11 cellular contexts compared by ENCODE assay signal in the genomic region with DNA sequence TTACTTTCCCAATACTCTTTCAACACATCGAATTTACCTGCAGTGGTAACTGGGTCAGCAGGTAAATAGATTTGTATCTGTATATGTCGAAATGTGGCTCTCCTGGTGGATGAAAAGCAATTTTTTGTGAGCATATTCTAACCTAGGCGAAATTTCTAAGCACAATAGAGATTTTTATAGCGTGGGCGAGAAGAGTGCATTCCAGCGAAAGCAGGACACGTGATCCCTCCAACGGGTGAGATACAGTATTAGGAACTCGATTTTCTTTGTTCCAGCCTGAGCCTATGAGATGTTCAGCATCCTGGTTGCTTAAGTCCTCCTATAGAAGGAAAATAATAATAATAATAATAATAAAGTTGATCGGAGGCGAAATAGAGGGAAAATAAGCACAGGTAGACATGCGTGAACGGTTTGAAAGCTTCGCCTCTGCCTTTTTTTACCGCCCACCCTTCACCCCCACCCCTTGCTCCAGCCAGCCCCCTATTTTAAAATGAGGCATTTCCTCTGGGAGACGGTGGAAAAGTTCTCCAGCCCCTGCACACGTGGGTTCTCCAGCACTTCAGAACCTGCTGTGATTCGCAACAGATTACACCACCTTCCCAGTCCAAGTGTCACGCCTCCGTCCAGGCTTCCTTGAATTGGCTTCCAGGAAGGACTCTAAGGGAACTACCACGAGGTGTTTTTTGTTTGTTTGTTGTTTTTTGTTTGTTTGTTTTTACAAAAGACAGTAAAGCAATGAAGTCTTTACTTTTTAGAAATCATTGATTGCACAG. TPM values are rescaled to one million over a fixed set of nuclear protein-coding genes. Genes with fewer than 3 reads are reported as not detected.
A peak's percentile ranks its signal among the peaks of the same experiment; 100 is the strongest.
DNase-seq lines count a peak whose midpoint lies in the region; ATAC-seq and TF ChIP-seq lines count a peak whose summit lies in the region.
"Had no signal": no experiment of that assay in that cellular context is flagged by ENCODE, and none has a peak within 500 bp of the region (broad histone marks: within the 10 kb centered on the region; RNA-seq: fewer than 3 reads in every experiment).

No MANE protein-coding gene starts in this region.

- H3K9ac ChIP-seq in neural progenitor cell, result no peak overlapping the region

- no peaks in the 10 kb centered on the region for H3K9me3 Mint-ChIP-seq in neural progenitor cell

- H3K4me1 Mint-ChIP-seq in neural progenitor cell, result peaks cover 18% of the 10 kb centered on the region

- peak overlapping the region; percentile 90 for H3K4me2 ChIP-seq in neural progenitor cell

- no peak for TF ChIP-seq POLR2A in esophagus muscularis mucosa (IDR thresholded peaks at IDR 0.05; ENCODE audit: low read depth)

- H3K27me3 ChIP-seq in esophagus muscularis mucosa, result peaks cover 0 to 37% (median 6%) of the 10 kb centered on the region in 4 donors
- peaks cover 100% of the 10 kb centered on the region for H3K27me3 ChIP-seq in neural progenitor cell

- DNase-seq in AG08396 (ENCODE audit: low spot score) (peak; percentile 1), NCI-H2227 treated with DMSO at 0.1 percent for 48 hours (lab: John Stamatoyannopoulos, UW) (peak; percentile 77), esophagus muscularis mucosa (ENCODE audit: extremely low spot score) (no peak), neural progenitor cell (ENCODE audit: low spot score) (peak; percentile 52), HCEC 1CT (no peak), GM03348 (ENCODE audit: low spot score) (no peak), DMS 273 treated with DMSO at 0.1 percent for 48 hours (lab: John Stamatoyannopoulos, UW) (no peak)
- DNase-seq: NCI-H1048; stimulated activated CD4-positive, alpha-beta T cell treated with anti-CD3 and anti-CD28 coated beads, Interleukin-4, amount 100 ng/mL, for 24 hours; T-helper 2 cell had no signal

- intact Hi-C loops in esophagus muscularis mucosa (cut with DNase I), result no loop called here

- H3K4me3 ChIP-seq in esophagus muscularis mucosa (peak overlapping the region in 3 of 4 donors; percentile 59 to 61 (median 60)), neural progenitor cell (peak overlapping the region; percentile 53)

- H3K36me3 ChIP-seq in esophagus muscularis mucosa (no peaks in the 10 kb centered on the region), neural progenitor cell (no peaks in the 10 kb centered on the region)

- peaks cover 11 to 41% (median 37%) of the 10 kb centered on the region in 4 donors for H3K4me1 ChIP-seq in esophagus muscularis mucosa
- peaks cover 20% of the 10 kb centered on the region for H3K4me1 ChIP-seq in neural progenitor cell

- peaks cover 25% of the 10 kb centered on the region for H3K27me3 Mint-ChIP-seq in neural progenitor cell (ENCODE audit: insufficient read depth, low read depth)

- peak overlapping the region; percentile 91 for H3K4me3 Mint-ChIP-seq in neural progenitor cell

- 27% methylated on average over 21 of the region's 21 CpGs for WGBS in esophagus muscularis mucosa

- no peak overlapping the region for H2AFZ ChIP-seq in neural progenitor cell (replicated peaks)

- H3K27ac ChIP-seq in esophagus muscularis mucosa (replicated peaks in 1 of 4) (no peak overlapping the region), neural progenitor cell (no peak overlapping the region)

- H3K27ac Mint-ChIP-seq in neural progenitor cell, result no peak overlapping the region

- H3K79me2 ChIP-seq in neural progenitor cell (ENCODE audit: low read depth), result no peaks in the 10 kb centered on the region

- peaks cover 7% of the 10 kb centered on the region for H4K20me1 ChIP-seq in neural progenitor cell (ENCODE audit: low read depth)

- no peak for TF ChIP-seq EP300 in esophagus muscularis mucosa (IDR thresholded peaks at IDR 0.05)

- TF ChIP-seq CTCF in esophagus muscularis mucosa (IDR thresholded peaks at IDR 0.05) (no peak), neural progenitor cell (IDR thresholded peaks at IDR 0.05) (no peak)

- H3K36me3 Mint-ChIP-seq in neural progenitor cell, result no peaks in the 10 kb centered on the region

- H3K9me3 ChIP-seq in esophagus muscularis mucosa (no peaks in the 10 kb centered on the region), neural progenitor cell (ENCODE audit: low read depth) (no peaks in the 10 kb centered on the region)

- no peak for ATAC-seq in GM18909 (IDR thresholded peaks at IDR 0.05; ENCODE audit: poor library complexity, unreplicated experiment)

- peaks cover 8% of the 10 kb centered on the region for H3F3A ChIP-seq in neural progenitor cell (ENCODE audit: low read depth)

RNA-seq across cellular contexts. Expression of a gene that starts 2.4 kb away (rescaled TPM):
- 1 to 10 TPM in 1 of 4 donors, under 1 TPM in 3; 0.26 to 2.5 (median 0.42) TPM for total RNA-seq in esophagus muscularis mucosa
- total RNA-seq in neural progenitor cell (ENCODE audit: low replicate concordance), result 0.25 TPM in 1 of 2 replicates, not detected in the other

Comparison
In these comparisons a context has a peak if more than half of its experiments do, and no peak if none do; other contexts are left out.
1. DNase-seq: peak in AG08396 (single experiment), NCI-H2227 treated with DMSO at 0.1 percent for 48 hours (single experiment) and neural progenitor cell (single experiment); none in esophagus muscularis mucosa (single experiment), HCEC 1CT (single experiment), GM03348 (single experiment) and DMS 273 treated with DMSO at 0.1 percent for 48 hours (single experiment).